ENCODE assay signal across 7 cellular contexts in the genomic region with DNA sequence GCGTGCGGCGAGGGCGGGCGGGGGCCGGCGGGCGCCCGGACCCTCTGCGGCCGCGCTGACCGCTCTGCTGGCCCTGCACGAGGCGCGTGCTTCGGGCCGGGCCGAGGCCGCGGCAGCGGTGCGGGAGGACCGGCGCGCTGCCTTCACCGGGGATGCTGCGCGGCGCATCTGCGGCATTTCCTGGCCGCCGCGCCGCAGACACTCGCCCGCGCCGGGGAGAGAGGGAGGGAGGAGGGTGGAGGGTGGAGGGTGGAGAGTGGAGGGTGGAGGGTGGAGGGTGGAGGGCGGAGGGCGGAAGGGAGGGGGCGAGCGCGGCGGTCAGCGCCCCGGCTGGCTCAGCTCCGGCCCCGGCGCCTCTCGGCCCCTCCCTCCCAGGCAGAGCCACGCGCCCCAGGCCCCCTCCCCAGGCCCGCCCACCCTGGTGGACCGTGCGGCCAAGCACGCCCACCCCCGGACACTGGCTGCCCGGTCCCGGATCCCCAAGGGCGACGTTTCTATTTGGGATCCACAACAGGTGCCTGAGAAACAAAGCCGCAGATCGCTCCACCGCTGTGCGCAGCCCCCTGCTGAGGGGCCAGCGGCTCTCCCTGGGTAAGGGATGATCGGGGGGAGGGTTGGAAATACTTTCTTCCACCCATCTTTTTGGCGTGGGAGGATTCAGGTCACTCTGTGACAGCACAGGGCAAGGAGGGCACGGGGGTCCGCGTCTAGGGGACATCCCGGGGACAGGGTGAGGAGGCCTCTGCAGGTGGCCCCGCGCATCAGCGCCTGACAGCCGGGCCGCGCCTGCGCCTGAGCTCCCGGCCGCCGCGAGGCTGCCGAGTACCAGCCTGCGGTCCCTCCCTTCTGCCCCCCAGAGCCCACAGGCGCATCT.
DNase-seq lines count a peak whose midpoint lies in the region; ATAC-seq lines count a peak whose summit lies in the region.

No MANE protein-coding gene starts in this region.

- H3K4me3 Mint-ChIP-seq in T-helper 1 cell treated with Interleukin-12 subunit alpha and Interleukin-12 subunit beta and Interleukin-4 antibody, amounts not matched to agents 30 μg/mL and 1 μg/mL, for 36 hours = peak overlapping the region; percentile 78

- peak overlapping the region; percentile 87; the same call in 1 of the 2 replicates for H3K9ac ChIP-seq in iPS-20b (ENCODE audit: low read depth, low read length)

- DNase-seq in NCI-H1105 treated with DMSO at 0.1 percent for 48 hours (lab: John Stamatoyannopoulos, UW) (peak; percentile 89), brain pericyte (ENCODE audit: low read depth, low spot score) (peak; percentile 58)

- H3K4me1 Mint-ChIP-seq in T-helper 1 cell treated with Interleukin-12 subunit alpha and Interleukin-12 subunit beta and Interleukin-4 antibody, amounts not matched to agents 30 μg/mL and 1 μg/mL, for 36 hours (ENCODE audit: low read depth) = peaks cover 12% of the 10 kb centered on the region

- peaks cover 2% of the 10 kb centered on the region for H3K36me3 Mint-ChIP-seq in T-helper 1 cell treated with Interleukin-12 subunit alpha and Interleukin-12 subunit beta and Interleukin-4 antibody, amounts not matched to agents 30 μg/mL and 1 μg/mL, for 36 hours (ENCODE audit: low read depth)

- H3K9me3 ChIP-seq in iPS-20b (ENCODE audit: insufficient read depth, low read depth, low read length) = no peaks in the 10 kb centered on the region

- no peaks in the 10 kb centered on the region for H3K27me3 ChIP-seq in iPS-20b (ENCODE audit: insufficient read depth, low read length)

- H3K36me3 ChIP-seq in iPS-20b (ENCODE audit: insufficient read depth, low read depth, low read length) = no peaks in the 10 kb centered on the region

- peak overlapping the region; percentile 94 for H3K4me3 ChIP-seq in iPS-20b (ENCODE audit: low read length)
- H3K4me3 ChIP-seq in skin epidermis = peak overlapping the region; percentile 37 to 57 (median 52)

- peak; percentile 84 for ATAC-seq in GM18498 (IDR thresholded peaks at IDR 0.05; ENCODE audit: unreplicated experiment)
- ATAC-seq in HG02642 (IDR thresholded peaks at IDR 0.05; ENCODE audit: poor library complexity, unreplicated experiment) = peak; percentile 91

- H3K4me1 ChIP-seq in iPS-20b (ENCODE audit: insufficient read depth, low read length) = peaks cover 30% of the 10 kb centered on the region

- H3K9me3 Mint-ChIP-seq in T-helper 1 cell treated with Interleukin-12 subunit alpha and Interleukin-12 subunit beta and Interleukin-4 antibody, amounts not matched to agents 30 μg/mL and 1 μg/mL, for 36 hours = no peaks in the 10 kb centered on the region

- peaks cover 67% of the 10 kb centered on the region for H3K27me3 Mint-ChIP-seq in T-helper 1 cell treated with Interleukin-12 subunit alpha and Interleukin-12 subunit beta and Interleukin-4 antibody, amounts not matched to agents 30 μg/mL and 1 μg/mL, for 36 hours (ENCODE audit: low read depth)

- H3K27ac ChIP-seq in iPS-20b (ENCODE audit: low read length) (no peak overlapping the region), skin epidermis (peak overlapping the region in 15 of 21 experiments; percentile 14 to 85 (median 68))

- H3K27ac Mint-ChIP-seq in T-helper 1 cell treated with Interleukin-12 subunit alpha and Interleukin-12 subunit beta and Interleukin-4 antibody, amounts not matched to agents 30 μg/mL and 1 μg/mL, for 36 hours = no peak overlapping the region
